21 cellular contexts compared by ENCODE assay signal in the genomic region with DNA sequence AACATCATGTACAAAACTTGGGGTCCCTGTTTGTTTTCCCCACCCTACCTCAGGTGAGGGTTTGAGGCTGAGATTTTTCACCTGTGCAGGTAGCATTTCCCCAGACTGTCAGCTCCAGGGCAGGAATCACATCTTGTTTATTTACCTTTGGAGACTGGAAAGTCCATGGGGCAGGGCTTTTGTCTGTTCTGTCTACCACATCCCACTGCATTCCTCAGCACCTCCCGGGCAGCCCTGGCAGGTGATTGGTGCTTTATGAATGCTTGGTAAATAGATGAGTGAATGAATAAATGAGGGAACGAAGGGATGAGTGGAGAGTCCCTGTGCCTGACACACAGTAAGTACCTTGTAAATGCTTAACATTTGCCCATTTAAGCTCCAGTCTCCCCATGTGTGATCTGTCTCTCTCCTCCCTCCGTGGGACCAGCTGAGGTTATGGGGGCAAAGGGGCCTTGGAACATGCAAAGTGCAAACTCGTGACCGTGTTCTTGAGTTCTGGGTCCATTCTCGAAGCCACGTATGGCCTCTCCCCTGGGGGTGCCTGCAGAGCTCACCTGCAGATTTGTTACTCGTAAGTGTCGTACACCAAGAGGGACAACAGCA.
A peak's percentile ranks its signal among the peaks of the same experiment; 100 is the strongest.
DNase-seq lines count a peak whose midpoint lies in the region; ATAC-seq, FAIRE-seq and TF ChIP-seq lines count a peak whose summit lies in the region.
"Had no signal": no experiment of that assay in that cellular context is flagged by ENCODE, and none has a peak within 500 bp of the region (broad histone marks: within the 10 kb centered on the region; RNA-seq: fewer than 3 reads in every experiment).

No MANE protein-coding gene starts in this region.

- H3K36me3 ChIP-seq in bronchial epithelial cell (ENCODE audit: control insufficient read depth, insufficient read depth, low read length), result no peaks in the 10 kb centered on the region
- H3K36me3 ChIP-seq: heart left ventricle had no signal

- H3K27me3 ChIP-seq in bronchial epithelial cell (ENCODE audit: control insufficient read depth, insufficient read depth, low read length), result peaks cover 12% of the 10 kb centered on the region
- H3K27me3 ChIP-seq: heart left ventricle had no signal

- DNase-seq in SIG-M5 treated with dmso at 0.1 percent for 504 hours (lab: John Stamatoyannopoulos, UW; ENCODE audit: unreplicated experiment), result peak; percentile 79
- DNase-seq in SIG-M5 (lab: John Stamatoyannopoulos, UW), result no peak
- DNase-seq in bronchial epithelial cell (ENCODE audit: low read depth), result peak; percentile 55
- DNase-seq in left kidney (ENCODE audit: low read depth, low spot score), result peak; percentile 67
- DNase-seq in anterior cingulate cortex (lab: John Stamatoyannopoulos, UW), result no peak
- no peak for DNase-seq in GM20000 (ENCODE audit: low spot score)
- DNase-seq in H54 (ENCODE audit: insufficient read length, low spot score), result no peak
- DNase-seq: activated CD4-positive, CD25-positive, alpha-beta regulatory T cell treated with anti-CD3 and anti-CD28 coated beads, Interleukin-2, amount 50 U/mL, for 72 hours; activated T-cell treated with anti-CD3 and anti-CD28 coated beads, Interleukin-2, amount 50 U/mL, for 72 hours; heart left ventricle; NCI-H1105; NCI-H2107; NCI-H510A; NK-92 treated with Interleukin-12 subunit alpha and Interleukin-12 subunit beta, amount 100 ng/mL, for 24 hours; psoas muscle; small intestine; stimulated activated CD4-positive, alpha-beta T cell treated with anti-CD3 and anti-CD28 coated beads, Interleukin-2, amount 100 ng/mL, for 48 hours; stimulated activated naive CD8-positive, alpha-beta T cell treated with anti-CD3 and anti-CD28 coated beads, Interleukin-15, amount 100 ng/mL, for 72 hours; T1000 had no signal

- TF ChIP-seq CTCF in bronchial epithelial cell (IDR thresholded peaks at IDR 0.05; ENCODE audit: insufficient read depth, low read length, severe bottlenecking), result no peak
- TF ChIP-seq CTCF in GM20000 (IDR thresholded peaks at IDR 0.05; ENCODE audit: extremely low read depth, missing control alignments), result no peak

- ATAC-seq in HG02884 (IDR thresholded peaks at IDR 0.05; ENCODE audit: unreplicated experiment), result no peak
- ATAC-seq: activated T-cell treated with anti-CD3 and anti-CD28 coated beads, Interleukin-2, amount 50 U/mL, for 72 hours; psoas muscle; stimulated activated naive CD8-positive, alpha-beta T cell treated with anti-CD3 and anti-CD28 coated beads, Interleukin-15, amount 100 ng/mL, for 72 hours had no signal

- FAIRE-seq in bronchial epithelial cell (lab: Jason Lieb, UNC) (no peak), H54 (lab: Jason Lieb, UNC) (no peak)
- FAIRE-seq: islet of Langerhans, small intestine had no signal

- H3K4me3 ChIP-seq in bronchial epithelial cell (ENCODE audit: low read depth, low read length), result no peak overlapping the region
- H3K4me3 ChIP-seq: heart left ventricle, psoas muscle had no signal

- TF ChIP-seq POLR2A in H54 (IDR thresholded peaks at IDR 0.05; ENCODE audit: low read depth, low read length), result no peak

Comparison
In these comparisons a context has a peak if more than half of its experiments do, and no peak if none do; other contexts are left out.
1. DNase-seq: peak in SIG-M5 treated with dmso at 0.1 percent for 504 hours (single experiment), bronchial epithelial cell (single experiment) and left kidney (single experiment); none in SIG-M5 (single experiment), anterior cingulate cortex (0 of 58), GM20000 (single experiment) and H54 (single experiment).